25 cellular contexts compared by ENCODE assay signal in the genomic region with DNA sequence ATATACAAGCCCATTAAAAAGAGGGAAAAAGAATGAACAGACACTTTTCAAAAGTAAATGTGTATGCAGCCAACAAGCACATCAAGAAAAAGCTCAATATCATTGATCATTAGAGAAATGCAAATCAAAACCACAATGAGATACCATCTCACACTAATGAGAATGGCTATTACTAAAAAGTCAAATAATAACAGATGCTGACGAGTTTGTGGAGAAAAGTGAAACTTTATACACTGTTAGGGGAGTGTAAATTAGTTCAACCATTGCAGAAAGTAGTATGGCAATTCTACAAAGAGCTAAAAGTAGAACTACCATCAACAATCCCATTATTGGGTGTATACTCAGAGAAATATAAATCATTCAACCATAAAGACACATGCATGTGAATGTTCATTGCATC.
"Had no signal": no experiment of that assay in that cellular context is flagged by ENCODE, and none has a peak within 500 bp of the region (broad histone marks: within the 10 kb centered on the region; RNA-seq: fewer than 3 reads in every experiment).

No MANE protein-coding gene starts in this region.

- H3K4me3 ChIP-seq: ovary, sigmoid colon, uterus had no signal

- ATAC-seq: activated naive CD8-positive, alpha-beta T cell treated with anti-CD3 and anti-CD28 coated beads, Interleukin-2, amount 50 U/mL, for 24 hours; esophagus mucosa; left colon; stimulated activated effector memory CD8-positive, alpha-beta T cell treated with anti-CD3 and anti-CD28 coated beads, Interleukin-12 subunit alpha, Interleukin-12 subunit beta, amount 100 ng/mL, for 72 hours; WTC11 had no signal

- DNase-seq: activated CD4-positive, alpha-beta memory T cell treated with anti-CD3 and anti-CD28 coated beads, Interleukin-2, amount 10 ng/mL, durations not matched to agents 7 days and 5 days; activated CD4-positive, alpha-beta T cell treated with anti-CD3 and anti-CD28 coated beads for 1 hour; activated CD4-positive, alpha-beta T cell treated with anti-CD3 and anti-CD28 coated beads, Interleukin-2, amount 10 ng/mL, durations not matched to agents 7 days and 5 days; activated CD8-positive, alpha-beta memory T cell treated with anti-CD3 and anti-CD28 coated beads, Interleukin-2, amount 50 U/mL, for 48 hours; activated gamma-delta T cell treated with Interleukin-2 at 50 U/mL for 16 hours; activated naive CD8-positive, alpha-beta T cell treated with anti-CD3 and anti-CD28 coated beads, Interleukin-2, amount 50 U/mL, for 24 hours; activated T-cell treated with anti-CD3 and anti-CD28 coated beads, Interleukin-2, amount 50 U/mL, for 24 hours; amygdala; caudate nucleus; endodermal cell; foreskin fibroblast; head of caudate nucleus; hypothalamus; immature natural killer cell; kidney; left colon; naive B cell; ovary; sigmoid colon; small intestine; stimulated activated CD4-positive, alpha-beta T cell treated with anti-CD3 and anti-CD28 coated beads, Interleukin-4, amount 100 ng/mL, for 24 hours; uterus had no signal
